1 cellular context compared by ENCODE assay signal in genomic region chr11:91904792-91905785, GRCh38.
A peak's percentile ranks its signal among the peaks of the same experiment; 100 is the strongest.
TF ChIP-seq lines count a peak whose summit lies in the region.

No MANE protein-coding gene starts in this region.

TF ChIP-seq in K562, 482 proteins besides CTCF, POLR2A, EP300 and RAD21 (continued from another document and continues in another):
- TF ChIP-seq ZNF232 (CRISPR knock-in tag; IDR thresholded peaks at IDR 0.05) (no peak), ATF1 (CRISPR knock-in tag; IDR thresholded peaks at IDR 0.05) (no peak), ATF1 (tag; IDR thresholded peaks at IDR 0.05) (peak; percentile 55), SMAD2 (IDR thresholded peaks at IDR 0.05; ENCODE audit: low read depth, low read length) (no peak), ZBTB7A (IDR thresholded peaks at IDR 0.05; ENCODE audit: borderline replicate concordance, control insufficient read depth, low read depth, low read length) (no peak), SIX5 (IDR thresholded peaks at IDR 0.05; ENCODE audit: borderline replicate concordance in 1 of 2, insufficient read depth in 1 of 2, low read depth in 1 of 2, low read length in 2 of 2) (no peak), FOXA3 (CRISPR knock-in tag; conservative IDR thresholded peaks at IDR 0.05 in 1 of 2, IDR thresholded peaks at IDR 0.05 in 1 of 2) (0 out of 4 replicates have a peak, but pooled peaks of 1 of the 2 experiments have one; percentile 40), JUN (IDR thresholded peaks at IDR 0.05; ENCODE audit: borderline replicate concordance, low read depth, low read length) (0 out of 2 replicates have a peak, but pooled peaks have one; percentile 28), JUN (CRISPR knock-in tag; IDR thresholded peaks at IDR 0.05; ENCODE audit: borderline replicate concordance) (no peak), MCM5 (IDR thresholded peaks at IDR 0.05; ENCODE audit: low read depth) (no peak), SAFB2 (IDR thresholded peaks at IDR 0.05; ENCODE audit: borderline replicate concordance, low read depth, low read length, severe bottlenecking) (no peak), HDAC1 (IDR thresholded peaks at IDR 0.05) (0 out of 4 replicates have a peak, but pooled peaks of 1 of the 2 experiments have one; percentile 40), MCM3 (IDR thresholded peaks at IDR 0.05) (no peak), SUPT5H (IDR thresholded peaks at IDR 0.05) (no peak), MYC (IDR thresholded peaks at IDR 0.05; ENCODE audit: low read depth, low read length) (0 out of 2 replicates have a peak, but pooled peaks have one; percentile 20), MYC (CRISPR knock-in tag; IDR thresholded peaks at IDR 0.05; ENCODE audit: borderline replicate concordance, low read depth) (no peak), DMBX1 (CRISPR knock-in tag; IDR thresholded peaks at IDR 0.05; ENCODE audit: borderline replicate concordance) (peak; percentile 71; the same call in 1 of the 2 replicates), STAG1 (CRISPR knock-in tag; IDR thresholded peaks at IDR 0.05; ENCODE audit: borderline replicate concordance) (no peak), CBX1 (IDR thresholded peaks at IDR 0.05; ENCODE audit: low read depth) (no peak; the same call in 1 of the 2 replicates), ERF (CRISPR knock-in tag; IDR thresholded peaks at IDR 0.05) (no peak), GABPB1 (CRISPR knock-in tag; IDR thresholded peaks at IDR 0.05) (no peak), HBP1 (CRISPR knock-in tag; IDR thresholded peaks at IDR 0.05) (peak; percentile 16; the same call in 1 of the 2 replicates), ZBTB1 (CRISPR knock-in tag; IDR thresholded peaks at IDR 0.05; ENCODE audit: borderline replicate concordance, low read depth) (no peak), SLC30A9 (CRISPR knock-in tag; IDR thresholded peaks at IDR 0.05) (no peak), E2F4 (CRISPR knock-in tag; IDR thresholded peaks at IDR 0.05; ENCODE audit: low read depth) (no peak), HMGN3 (IDR thresholded peaks at IDR 0.05; ENCODE audit: borderline replicate concordance, extremely low read depth, insufficient read length, low read depth, low read length) (no peak), ARHGAP35 (IDR thresholded peaks at IDR 0.05; ENCODE audit: partially characterized antibody) (no peak), NFIX (CRISPR knock-in tag; IDR thresholded peaks at IDR 0.05; ENCODE audit: low read depth) (no peak), HLTF (IDR thresholded peaks at IDR 0.05) (no peak), PATZ1 (CRISPR knock-in tag; IDR thresholded peaks at IDR 0.05; ENCODE audit: borderline replicate concordance) (no peak), ZNF695 (CRISPR knock-in tag; IDR thresholded peaks at IDR 0.05) (no peak), DACH1 (IDR thresholded peaks at IDR 0.05; ENCODE audit: partially characterized antibody) (no peak), ZKSCAN1 (IDR thresholded peaks at IDR 0.05; ENCODE audit: low read depth, low read length) (no peak), THAP12 (CRISPR knock-in tag; IDR thresholded peaks at IDR 0.05) (no peak), HMG20B (CRISPR knock-in tag; IDR thresholded peaks at IDR 0.05) (no peak), KDM5B (IDR thresholded peaks at IDR 0.05; ENCODE audit: insufficient replicate concordance, low read depth, low read length) (no peak), ELF1 (tag; IDR thresholded peaks at IDR 0.05) (peak; percentile 92), ESRRA (IDR thresholded peaks at IDR 0.05; ENCODE audit: borderline replicate concordance, low read depth) (peak; percentile 83; the same call in 1 of the 2 replicates), ZKSCAN3 (CRISPR knock-in tag; IDR thresholded peaks at IDR 0.05) (no peak), ZNF778 (CRISPR knock-in tag; IDR thresholded peaks at IDR 0.05) (no peak), ZNF277 (CRISPR knock-in tag; IDR thresholded peaks at IDR 0.05; ENCODE audit: borderline replicate concordance) (no peak), MEF2A (IDR thresholded peaks at IDR 0.05; ENCODE audit: control insufficient read depth, low read depth, low read length) (no peak), HNRNPLL (IDR thresholded peaks at IDR 0.05; ENCODE audit: low read depth, low read length, poor library complexity, severe bottlenecking) (no peak), TCFL5 (CRISPR knock-in tag; conservative IDR thresholded peaks at IDR 0.05) (no peak), ETS1 (conservative IDR thresholded peaks at IDR 0.05; ENCODE audit: control insufficient read depth, low read depth, low read length) (no peak), MTF1 (CRISPR knock-in tag; IDR thresholded peaks at IDR 0.05; ENCODE audit: borderline replicate concordance) (no peak), RB1 (IDR thresholded peaks at IDR 0.05; ENCODE audit: low read depth) (no peak), ZNF644 (tag; IDR thresholded peaks at IDR 0.05; ENCODE audit: low read depth) (peak; percentile 43; the same call in 1 of the 2 replicates), NFYB (IDR thresholded peaks at IDR 0.05; ENCODE audit: extremely low read depth, insufficient read length) (no peak), SMARCC2 (IDR thresholded peaks at IDR 0.05; ENCODE audit: low read depth) (no peak), RFX5 (IDR thresholded peaks at IDR 0.05; ENCODE audit: low read depth, low read length) (no peak), GATAD2A (IDR thresholded peaks at IDR 0.05) (peak; percentile 20; the same call in 1 of the 2 replicates), RBM34 (IDR thresholded peaks at IDR 0.05; ENCODE audit: borderline replicate concordance, insufficient read depth, low read length) (no peak), TAF7 (tag; IDR thresholded peaks at IDR 0.05) (0 out of 2 replicates have a peak, but pooled peaks have one; percentile 7), SRSF3 (IDR thresholded peaks at IDR 0.05; ENCODE audit: insufficient read depth, low read length) (no peak), SIN3A (IDR thresholded peaks at IDR 0.05; ENCODE audit: borderline replicate concordance in 2 of 2, control insufficient read depth in 1 of 2, low read depth in 2 of 2, low read length in 2 of 2) (no peak), ZNF224 (CRISPR knock-in tag; IDR thresholded peaks at IDR 0.05) (no peak), CXXC5 (CRISPR knock-in tag; IDR thresholded peaks at IDR 0.05) (peak; percentile 57), ZNF23 (CRISPR knock-in tag; IDR thresholded peaks at IDR 0.05) (no peak), RFX7 (CRISPR knock-in tag; IDR thresholded peaks at IDR 0.05) (no peak), DLX4 (CRISPR knock-in tag; IDR thresholded peaks at IDR 0.05) (no peak), PHF8 (IDR thresholded peaks at IDR 0.05; ENCODE audit: borderline replicate concordance, low read length) (no peak), HSF4 (CRISPR knock-in tag; IDR thresholded peaks at IDR 0.05; ENCODE audit: borderline replicate concordance) (no peak), BRD9 (IDR thresholded peaks at IDR 0.05; ENCODE audit: low read depth, partially characterized antibody) (peak; percentile 38), MAFG (tag; conservative IDR thresholded peaks at IDR 0.05) (no peak), KDM1A (IDR thresholded peaks at IDR 0.05) (0 out of 4 replicates have a peak, but pooled peaks of 1 of the 2 experiments have one; percentile 32), SNIP1 (IDR thresholded peaks at IDR 0.05; ENCODE audit: low read depth) (no peak), ZNF311 (CRISPR knock-in tag; IDR thresholded peaks at IDR 0.05) (peak; percentile 43; the same call in 1 of the 2 replicates), ZNF431 (CRISPR knock-in tag; IDR thresholded peaks at IDR 0.05) (peak; percentile 23; the same call in 1 of the 2 replicates), ZNF764 (CRISPR knock-in tag; IDR thresholded peaks at IDR 0.05; ENCODE audit: low read depth) (no peak), RNF2 (IDR thresholded peaks at IDR 0.05) (peak; percentile 72; the same call in 1 of the 2 replicates), ZNF140 (CRISPR knock-in tag; IDR thresholded peaks at IDR 0.05) (no peak), ARID2 (IDR thresholded peaks at IDR 0.05) (no peak), ZC3H4 (CRISPR knock-in tag; IDR thresholded peaks at IDR 0.05; ENCODE audit: borderline replicate concordance) (no peak)
